ENCODE assay signal across 8 cellular contexts in genomic region chr5:1666812-1667588, GRCh38.
DNase-seq lines count a peak whose midpoint lies in the region; ATAC-seq and TF ChIP-seq lines count a peak whose summit lies in the region.

No MANE protein-coding gene starts in this region.

- no peak overlapping the region for H3K27ac ChIP-seq in ascending aorta
- no peak overlapping the region for H3K27ac ChIP-seq in iPS-20b (ENCODE audit: low read length)

- DNase-seq in NOMO-1 treated with DMSO at 0.1 percent for 48 hours (lab: John Stamatoyannopoulos, UW; ENCODE audit: unreplicated experiment) (peak; percentile 23), NOMO-1 treated with dmso at 0.1 percent for 144 hours (lab: John Stamatoyannopoulos, UW; ENCODE audit: unreplicated experiment) (no peak), NCI-H69 (lab: John Stamatoyannopoulos, UW) (peak; percentile 84), ascending aorta (ENCODE audit: low spot score in 2 of 2) (no peak)
- peak; percentile 76 for DNase-seq in stimulated activated naive CD8-positive, alpha-beta T cell treated with anti-CD3 and anti-CD28 coated beads, Interleukin-15, Interleukin-2, amounts not matched to agents 100 U/mL and 50 U/mL, for 24 hours

- ATAC-seq in stimulated activated naive CD8-positive, alpha-beta T cell treated with anti-CD3 and anti-CD28 coated beads, Interleukin-15, Interleukin-2, amounts not matched to agents 100 U/mL and 50 U/mL, for 24 hours: no peak
- ATAC-seq in GM21390 (IDR thresholded peaks at IDR 0.05; ENCODE audit: unreplicated experiment): no peak
- ATAC-seq in GM18505 (IDR thresholded peaks at IDR 0.05; ENCODE audit: unreplicated experiment): no peak

- no peak overlapping the region for H3K9ac ChIP-seq in iPS-20b (ENCODE audit: low read depth, low read length)

- H3K4me3 ChIP-seq in ascending aorta (peak overlapping the region; percentile 23 to 33), iPS-20b (ENCODE audit: low read length) (peak overlapping the region; percentile 59; the same call in 1 of the 2 replicates)

- H3K36me3 ChIP-seq in ascending aorta (no peaks in the 10 kb centered on the region), iPS-20b (ENCODE audit: insufficient read depth, low read depth, low read length) (no peaks in the 10 kb centered on the region)

- H3K4me1 ChIP-seq in ascending aorta: peaks cover 0 to 3% of the 10 kb centered on the region in 2 donors
- H3K4me1 ChIP-seq in iPS-20b (ENCODE audit: insufficient read depth, low read length): no peaks in the 10 kb centered on the region; the same call in 1 of the 2 replicates

- no peak for TF ChIP-seq POLR2A in GM18505 (IDR thresholded peaks at IDR 0.05; ENCODE audit: borderline replicate concordance, extremely low read depth, insufficient read depth, insufficient read length)

- TF ChIP-seq CTCF in ascending aorta (IDR thresholded peaks at IDR 0.05): peak in 1 of 3 experiments; percentile 30

- no peaks in the 10 kb centered on the region for H3K9me3 ChIP-seq in ascending aorta
- H3K9me3 ChIP-seq in iPS-20b (ENCODE audit: insufficient read depth, low read depth, low read length): no peaks in the 10 kb centered on the region

- peaks cover 5% of the 10 kb centered on the region for H3K27me3 ChIP-seq in ascending aorta
- peaks cover 57% of the 10 kb centered on the region for H3K27me3 ChIP-seq in iPS-20b (ENCODE audit: insufficient read depth, low read length)

- intact Hi-C loops in ascending aorta (cut with DNase I): no loop called here

Comparison
In these comparisons a context has a peak if more than half of its experiments do, and no peak if none do; other contexts are left out.
1. DNase-seq: peak in NOMO-1 treated with DMSO at 0.1 percent for 48 hours (single experiment), NCI-H69 (single experiment) and stimulated activated naive CD8-positive, alpha-beta T cell treated with anti-CD3 and anti-CD28 coated beads, Interleukin-15, Interleukin-2, amounts not matched to agents 100 U/mL and 50 U/mL, for 24 hours (single experiment); none in NOMO-1 treated with dmso at 0.1 percent for 144 hours (single experiment) and ascending aorta (0 of 2).